ENCODE assay signal across 17 cellular contexts in the genomic region with DNA sequence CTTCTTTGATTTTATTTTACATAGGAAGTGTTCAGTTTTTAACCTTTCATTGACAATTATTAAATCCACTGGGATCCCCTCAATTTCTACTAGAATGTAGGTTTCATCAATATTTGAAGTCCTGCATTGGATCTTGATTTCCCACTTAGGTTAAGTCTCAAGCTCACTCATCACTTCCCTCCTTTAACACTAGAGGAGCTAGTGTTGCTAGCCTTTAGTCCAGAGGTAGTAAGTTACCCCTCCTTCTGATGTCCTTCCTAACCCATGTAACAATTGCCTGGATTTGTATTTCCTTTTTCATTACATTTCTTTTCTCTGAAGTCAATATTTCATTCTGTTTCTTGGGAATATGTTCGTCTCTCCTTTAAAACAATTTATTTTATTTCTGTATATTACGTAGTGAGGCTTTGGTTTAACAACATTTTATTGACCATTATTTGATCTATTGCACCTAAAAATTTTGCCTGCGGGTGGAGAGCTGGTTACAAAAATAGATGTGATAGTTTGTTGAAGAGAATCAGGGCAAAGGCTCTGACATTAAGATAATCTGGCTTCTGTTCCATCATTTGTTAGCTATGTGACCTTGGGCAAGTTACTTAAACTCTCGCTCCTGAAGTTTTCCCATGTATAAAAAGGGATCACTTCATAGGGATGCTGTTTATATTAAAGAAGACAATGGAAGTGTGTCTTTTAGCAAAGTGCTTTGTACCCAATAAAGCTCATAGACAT.
A peak's percentile ranks its signal among the peaks of the same experiment; 100 is the strongest.
DNase-seq lines count a peak whose midpoint lies in the region; TF ChIP-seq lines count a peak whose summit lies in the region.
"Had no signal": no experiment of that assay in that cellular context is flagged by ENCODE, and none has a peak within 500 bp of the region (broad histone marks: within the 10 kb centered on the region; RNA-seq: fewer than 3 reads in every experiment).

No MANE protein-coding gene starts in this region.

- no peaks in the 10 kb centered on the region for H3K27me3 Mint-ChIP-seq in H9 (ENCODE audit: low read depth)
- no peaks in the 10 kb centered on the region for H3K27me3 Mint-ChIP-seq in activated CD4-positive, alpha-beta memory T cell treated with anti-CD3 and anti-CD28 coated beads for 36 hours
- H3K27me3 Mint-ChIP-seq: activated T-cell treated with anti-CD3 and anti-CD28 coated beads, Interleukin-2, amount 50 U/mL, for 24 hours had no signal

- no peak overlapping the region for H2BK5ac ChIP-seq in H9 (ENCODE audit: insufficient read length, low read length)

- H3K4me3 ChIP-seq in AG04450 (ENCODE audit: low read depth, low read length) (no peak overlapping the region), SK-N-SH (ENCODE audit: low read depth in 2 of 2, low read length in 1 of 2) (no peak overlapping the region), hepatocyte (no peak overlapping the region)
- H3K4me3 ChIP-seq: pancreas, SJSA1, uterus had no signal

- WGBS in H9 (ENCODE audit: extremely low coverage, insufficient read length, low lambda C conversion rate), result no CpG with 5 or more reads among the region's 4 CpGs
- 22% methylated on average over 4 of the region's 4 CpGs for WGBS in SK-N-SH (ENCODE audit: low lambda C conversion rate)
- WGBS in hepatocyte (ENCODE audit: low lambda C conversion rate, missing lambda C conversion rate), result 76% methylated on average over 4 of the region's 4 CpGs

- H3K79me1 ChIP-seq in H9 (ENCODE audit: insufficient read depth, low read depth, low read length, poor library complexity, severe bottlenecking), result no peaks in the 10 kb centered on the region

- no peak overlapping the region for H2AFZ ChIP-seq in H9 (ENCODE audit: low read length)
- H2AFZ ChIP-seq in SK-N-SH (ENCODE audit: low read depth), result no peak overlapping the region
- H2AFZ ChIP-seq in hepatocyte, result no peak overlapping the region

- no peaks in the 10 kb centered on the region for H3K27me3 ChIP-seq in AG04450 (ENCODE audit: control insufficient read depth, insufficient read depth, low read length)
- H3K27me3 ChIP-seq in H9 (ENCODE audit: insufficient read depth, low read length), result no peaks in the 10 kb centered on the region
- no peaks in the 10 kb centered on the region for H3K27me3 ChIP-seq in SK-N-SH (ENCODE audit: insufficient read depth)
- H3K27me3 ChIP-seq in hepatocyte, result no peaks in the 10 kb centered on the region
- H3K27me3 ChIP-seq: pancreas, SJSA1, uterus had no signal

- H2BK12ac ChIP-seq in H9 (ENCODE audit: insufficient read length, low read depth, low read length), result no peak overlapping the region

- no peak overlapping the region for H3K4me3 Mint-ChIP-seq in H9
- no peak overlapping the region for H3K4me3 Mint-ChIP-seq in activated CD4-positive, alpha-beta memory T cell treated with anti-CD3 and anti-CD28 coated beads for 36 hours
- H3K4me3 Mint-ChIP-seq: activated T-cell treated with anti-CD3 and anti-CD28 coated beads, Interleukin-2, amount 50 U/mL, for 24 hours had no signal

- no peak overlapping the region for H3K23ac ChIP-seq in H9 (ENCODE audit: insufficient read length, low read depth, low read length)

- no peaks in the 10 kb centered on the region for H3F3A ChIP-seq in SK-N-SH (replicated peaks; ENCODE audit: insufficient read depth)

- H3K4ac ChIP-seq in H9 (ENCODE audit: low read depth, low read length), result no peak overlapping the region

- H3K23me2 ChIP-seq in H9 (ENCODE audit: insufficient read length, low read depth, low read length, poor library complexity, severe bottlenecking), result no peaks in the 10 kb centered on the region

- H3K27ac ChIP-seq in AG04450 (ENCODE audit: low read depth, low read length) (no peak overlapping the region), H9 (ENCODE audit: insufficient read length, low read depth, low read length) (no peak overlapping the region), SK-N-SH (ENCODE audit: low read depth in 2 of 2, low read length in 1 of 2) (no peak overlapping the region), hepatocyte (no peak overlapping the region)
- H3K27ac ChIP-seq: pancreas, SJSA1, uterus had no signal

- no peak overlapping the region for H3K9ac ChIP-seq in H9 (ENCODE audit: extremely low read depth, insufficient read length, low read length)
- H3K9ac ChIP-seq in SK-N-SH, result no peak overlapping the region

- POLR2A ChIA-PET in AG04450 (lab: Yijun Ruan, JAX), result no interaction called here
- POLR2A ChIA-PET in SK-N-SH (lab: Yijun Ruan, JAX), result no interaction called here
- POLR2A ChIA-PET in activated CD4-positive, alpha-beta memory T cell treated with anti-CD3 and anti-CD28 coated beads for 36 hours (lab: Charles Lee), result no interaction called here

- intact Hi-C loops in activated CD4-positive, alpha-beta memory T cell treated with anti-CD3 and anti-CD28 coated beads for 36 hours (cut with micrococcal nuclease), result no loop called here

- no peak overlapping the region for H3K18ac ChIP-seq in H9 (ENCODE audit: insufficient read length, low read depth, low read length)

- H2BK20ac ChIP-seq in H9 (ENCODE audit: low read depth, low read length, poor library complexity, severe bottlenecking), result no peak overlapping the region

- CTCF ChIA-PET in AG04450 (lab: Charles Lee) (no interaction called here), SK-N-SH (lab: Yijun Ruan, JAX) (interaction anchor here (1.3 kb wide), 1 partner anchor 17 kb away, joined by 3 read pairs; no protein-coding TSS in a partner anchor)
- CTCF ChIA-PET in activated CD4-positive, alpha-beta memory T cell treated with anti-CD3 and anti-CD28 coated beads for 36 hours (lab: Charles Lee), result no interaction called here

- no peak overlapping the region for H3K14ac ChIP-seq in H9 (ENCODE audit: insufficient read depth, low read length)

- no peaks in the 10 kb centered on the region for H3K36me3 ChIP-seq in SK-N-SH (replicated peaks in 1 of 2; ENCODE audit: control insufficient read depth in 1 of 2, insufficient read depth in 2 of 2, low read length in 1 of 2)
- H3K36me3 ChIP-seq in hepatocyte (replicated peaks; ENCODE audit: insufficient read depth, low read depth), result no peaks in the 10 kb centered on the region
- H3K36me3 ChIP-seq: pancreas, SJSA1, uterus had no signal

- H3T11ph ChIP-seq in H9 (ENCODE audit: low read length), result no peak overlapping the region

- no peak overlapping the region for H2BK120ac ChIP-seq in H9 (ENCODE audit: low read depth, low read length, poor library complexity, severe bottlenecking)

- H4K5ac ChIP-seq in H9 (ENCODE audit: insufficient read length, low read depth, low read length), result no peak overlapping the region

- no peak overlapping the region for H2BK15ac ChIP-seq in H9 (ENCODE audit: low read depth, low read length)

- TF ChIP-seq CTCF in AG04450 (IDR thresholded peaks at IDR 0.05; ENCODE audit: low read depth, low read length) (0 out of 2 replicates have a peak, but pooled peaks have one; percentile 17), H9 (conservative IDR thresholded peaks at IDR 0.05) (peak; percentile 64), SK-N-SH (IDR thresholded peaks at IDR 0.05) (peak; percentile 35; the same call in 1 of the 2 replicates), hepatocyte (IDR thresholded peaks at IDR 0.05; ENCODE audit: poor library complexity) (peak; percentile 4)

- H2AK5ac ChIP-seq in H9 (ENCODE audit: insufficient read length, low read length), result no peak overlapping the region

- H3K9me3 ChIP-seq in AG04450 (ENCODE audit: control insufficient read depth, insufficient read depth, low read length) (no peaks in the 10 kb centered on the region), H9 (ENCODE audit: control insufficient read depth, low read depth, low read length) (no peaks in the 10 kb centered on the region), SK-N-SH (no peaks in the 10 kb centered on the region), hepatocyte (ENCODE audit: low read depth) (no peaks in the 10 kb centered on the region)
- H3K9me3 ChIP-seq: pancreas, SJSA1, uterus had no signal

- H3K4me1 ChIP-seq in H9 (ENCODE audit: insufficient read depth, low read length) (no peaks in the 10 kb centered on the region), SK-N-SH (ENCODE audit: control insufficient read depth in 1 of 2, insufficient read depth in 2 of 2, low read depth in 1 of 2, low read length in 1 of 2) (no peaks in the 10 kb centered on the region), hepatocyte (ENCODE audit: insufficient read depth) (peaks cover 7% of the 10 kb centered on the region)
- H3K4me1 ChIP-seq: pancreas, SJSA1, uterus had no signal

- H3K9me2 ChIP-seq in SK-N-SH (no peaks in the 10 kb centered on the region), hepatocyte (replicated peaks; ENCODE audit: insufficient read depth) (no peaks in the 10 kb centered on the region)

- no peak overlapping the region for H3K27ac Mint-ChIP-seq in H9
- H3K27ac Mint-ChIP-seq in activated CD4-positive, alpha-beta memory T cell treated with anti-CD3 and anti-CD28 coated beads for 36 hours, result no peak overlapping the region
- H3K27ac Mint-ChIP-seq: activated T-cell treated with anti-CD3 and anti-CD28 coated beads, Interleukin-2, amount 50 U/mL, for 24 hours had no signal

- H4K91ac ChIP-seq in H9 (ENCODE audit: insufficient read length, low read depth, low read length), result no peak overlapping the region

- no peak overlapping the region for H4K8ac ChIP-seq in H9 (replicated peaks; ENCODE audit: insufficient read length, low read depth, low read length)

- DNase-seq in AG04450 (ENCODE audit: low read depth, low spot score) (no peak), H9 (no peak), SK-N-SH (no peak), hepatocyte (ENCODE audit: low spot score) (no peak), NCI-H2227 (lab: John Stamatoyannopoulos, UW; ENCODE audit: unreplicated experiment) (no peak), HUDEP-2 (lab: John Stamatoyannopoulos, UW; ENCODE audit: unreplicated experiment in 76 of 76) (no peak)
- no peak for DNase-seq in activated CD4-positive, alpha-beta memory T cell treated with anti-CD3 and anti-CD28 coated beads for 36 hours
- no peak for DNase-seq in stimulated activated CD4-positive, alpha-beta T cell treated with anti-CD3 and anti-CD28 coated beads, Interleukin-4, amount 100 ng/mL, for 24 hours
- DNase-seq: activated T-cell treated with anti-CD3 and anti-CD28 coated beads, Interleukin-2, amount 50 U/mL, for 24 hours; amygdala; effector CD8-positive, alpha-beta T cell; GDM1; MV-4-11; NCI-H510A treated with DMSO at 0.1 percent for 48 hours; pancreas; uterus had no signal

- H3K79me2 ChIP-seq in H9 (ENCODE audit: insufficient read depth, low read length), result no peaks in the 10 kb centered on the region
- H3K79me2 ChIP-seq in SK-N-SH (ENCODE audit: insufficient read depth), result no peaks in the 10 kb centered on the region
- no peaks in the 10 kb centered on the region for H3K79me2 ChIP-seq in hepatocyte

- TF ChIP-seq EP300 in SK-N-SH (IDR thresholded peaks at IDR 0.05; ENCODE audit: borderline replicate concordance in 1 of 2, low read depth in 1 of 2, low read length in 1 of 2), result no peak

- no peak for TF ChIP-seq RAD21 in SK-N-SH (IDR thresholded peaks at IDR 0.05; ENCODE audit: low read length)

- no peak overlapping the region for H3K4me2 ChIP-seq in H9 (ENCODE audit: insufficient read depth, insufficient read length, low read length)
- H3K4me2 ChIP-seq in SK-N-SH, result no peak overlapping the region
- no peak overlapping the region for H3K4me2 ChIP-seq in hepatocyte

- H4K20me1 ChIP-seq in H9 (ENCODE audit: control insufficient read depth, insufficient read depth, insufficient read length) (no peaks in the 10 kb centered on the region), SK-N-SH (ENCODE audit: insufficient read depth) (no peaks in the 10 kb centered on the region), hepatocyte (ENCODE audit: insufficient read depth, poor library complexity, severe bottlenecking) (no peaks in the 10 kb centered on the region)

- H3K36me3 Mint-ChIP-seq in H9 (ENCODE audit: insufficient read depth in 1 of 3, low read depth in 3 of 3), result no peaks in the 10 kb centered on the region
- no peaks in the 10 kb centered on the region for H3K36me3 Mint-ChIP-seq in activated CD4-positive, alpha-beta memory T cell treated with anti-CD3 and anti-CD28 coated beads for 36 hours

- peaks cover 9 to 10% of the 10 kb centered on the region in 2 experiments for H3K4me1 Mint-ChIP-seq in H9
- no peaks in the 10 kb centered on the region for H3K4me1 Mint-ChIP-seq in activated CD4-positive, alpha-beta memory T cell treated with anti-CD3 and anti-CD28 coated beads for 36 hours (ENCODE audit: low read depth)

- no peaks in the 10 kb centered on the region for H3K9me3 Mint-ChIP-seq in H9
- H3K9me3 Mint-ChIP-seq in activated CD4-positive, alpha-beta memory T cell treated with anti-CD3 and anti-CD28 coated beads for 36 hours, result no peaks in the 10 kb centered on the region
- H3K9me3 Mint-ChIP-seq: activated T-cell treated with anti-CD3 and anti-CD28 coated beads, Interleukin-2, amount 50 U/mL, for 24 hours had no signal

- H3K56ac ChIP-seq in H9 (ENCODE audit: insufficient read length, low read depth, low read length), result no peak overlapping the region

Comparison
In these comparisons a context has a peak if more than half of its experiments do, and no peak if none do; other contexts are left out.
1. CTCF ChIP-seq: peak in every context shown above with its lines; median percentile 64 in H9; 35 in SK-N-SH; 17 in AG04450; 4 in hepatocyte.